In genomic region chr17:82520041-82520910, GRCh38 we compare ENCODE assay signal across 7 cellular contexts. TPM values are rescaled to one million over a fixed set of nuclear protein-coding genes. Genes with fewer than 3 reads are reported as not detected.
DNase-seq lines count a peak whose midpoint lies in the region; ATAC-seq and TF ChIP-seq lines count a peak whose summit lies in the region.

No MANE protein-coding gene starts in this region.

- peak overlapping the region; percentile 72 to 84 for H3K4me3 ChIP-seq in duodenal mucosa (ENCODE audit: low read depth in 1 of 2, low read length in 2 of 2)
- H3K4me3 ChIP-seq in mesendoderm (ENCODE audit: low read length): peak overlapping the region; percentile 70
- peak overlapping the region; percentile 81 to 84 for H3K4me3 ChIP-seq in stomach smooth muscle (ENCODE audit: low read length in 2 of 2)

- in situ Hi-C loops in GM13976 (cut with MboI; ENCODE audit: low sequenced_read_pairs, unreplicated experiment): no loop called here

- H3K36me3 ChIP-seq in duodenal mucosa (ENCODE audit: control insufficient read depth in 1 of 2, insufficient read depth in 2 of 2, low read length in 2 of 2) (no peaks in the 10 kb centered on the region), mesendoderm (ENCODE audit: control insufficient read depth, insufficient read depth, low read length) (no peaks in the 10 kb centered on the region), stomach smooth muscle (ENCODE audit: control insufficient read depth in 2 of 2, insufficient read depth in 2 of 2, low read length in 2 of 2) (no peaks in the 10 kb centered on the region)

- peak overlapping the region; percentile 93 for H3K18ac ChIP-seq in mesendoderm (ENCODE audit: low read length)

- no peak overlapping the region for H2AK5ac ChIP-seq in mesendoderm (ENCODE audit: low read length)

- H3K9me3 ChIP-seq in duodenal mucosa (ENCODE audit: control insufficient read depth in 1 of 2, low read length in 2 of 2): no peaks in the 10 kb centered on the region
- no peaks in the 10 kb centered on the region for H3K9me3 ChIP-seq in stomach smooth muscle (ENCODE audit: control insufficient read depth in 2 of 2, low read length in 2 of 2)

- ATAC-seq in HG03378 (IDR thresholded peaks at IDR 0.05; ENCODE audit: unreplicated experiment): no peak

- H3K79me1 ChIP-seq in mesendoderm (ENCODE audit: low read length): peaks cover 2% of the 10 kb centered on the region

- H2BK15ac ChIP-seq in mesendoderm (replicated peaks; ENCODE audit: low read depth): no peak overlapping the region

- no peak for TF ChIP-seq CTCF in GM13976 (IDR thresholded peaks at IDR 0.05; ENCODE audit: borderline replicate concordance, control extremely low read depth, extremely low read depth, insufficient read depth, missing control alignments)

- H4K8ac ChIP-seq in mesendoderm (ENCODE audit: low read depth, low read length): no peak overlapping the region

- peak overlapping the region; percentile 95 for H3K4me2 ChIP-seq in mesendoderm (ENCODE audit: low read length)

- peak overlapping the region; percentile 83 for H3K56ac ChIP-seq in mesendoderm (ENCODE audit: low read length)

- no peak overlapping the region for H4K5ac ChIP-seq in mesendoderm (ENCODE audit: low read length)

- H3K27ac ChIP-seq in duodenal mucosa (ENCODE audit: low read depth, low read length) (peak overlapping the region; percentile 32), mesendoderm (ENCODE audit: low read depth, low read length) (peak overlapping the region; percentile 45), stomach smooth muscle (ENCODE audit: low read length) (peak overlapping the region; percentile 53)

- no CpG with 5 or more reads among the region's 84 CpGs for WGBS in mesendoderm (ENCODE audit: extremely low coverage, insufficient coverage, low lambda C conversion rate)

- H3K9ac ChIP-seq in duodenal mucosa (ENCODE audit: low read depth in 1 of 2, low read length in 2 of 2) (peak overlapping the region; percentile 54 to 67), mesendoderm (ENCODE audit: low read length) (peak overlapping the region; percentile 78), stomach smooth muscle (ENCODE audit: low read length in 2 of 2) (peak overlapping the region; percentile 36 to 66)

- H3K4me1 ChIP-seq in duodenal mucosa (ENCODE audit: control insufficient read depth in 1 of 2, insufficient read depth in 2 of 2, low read length in 2 of 2): peaks cover 6 to 20% of the 10 kb centered on the region in 2 donors
- H3K4me1 ChIP-seq in mesendoderm (ENCODE audit: control insufficient read depth, low read depth, low read length): no peaks in the 10 kb centered on the region
- peaks cover 13% of the 10 kb centered on the region for H3K4me1 ChIP-seq in stomach smooth muscle (ENCODE audit: control insufficient read depth, insufficient read depth, low read length)

- H2BK120ac ChIP-seq in mesendoderm (ENCODE audit: low read depth, low read length): no peak overlapping the region

- DNase-seq in GM13976 (ENCODE audit: low spot score) (peak; percentile 65), HK-2 (ENCODE audit: unreplicated experiment) (peak; percentile 35), mesendoderm (no peak)
- peak; percentile 61 for DNase-seq in activated CD4-positive, CD25-positive, alpha-beta regulatory T cell treated with anti-CD3 and anti-CD28 coated beads, Interleukin-2, amount 50 U/mL, for 72 hours

- H2BK5ac ChIP-seq in mesendoderm (ENCODE audit: low read length): no peak overlapping the region

- H3K4ac ChIP-seq in mesendoderm (ENCODE audit: low read depth, low read length): peak overlapping the region; percentile 89

- H3K27me3 ChIP-seq in duodenal mucosa (ENCODE audit: control insufficient read depth in 1 of 2, insufficient read depth in 2 of 2, low read length in 2 of 2) (no peaks in the 10 kb centered on the region), mesendoderm (ENCODE audit: insufficient read depth, low read length, poor library complexity) (no peaks in the 10 kb centered on the region), stomach smooth muscle (ENCODE audit: control insufficient read depth in 1 of 2, insufficient read depth in 2 of 2, low read length in 2 of 2) (no peaks in the 10 kb centered on the region)

- no peak overlapping the region for H3K23ac ChIP-seq in mesendoderm (ENCODE audit: low read length)

- peaks cover 48% of the 10 kb centered on the region for H3K79me2 ChIP-seq in mesendoderm (ENCODE audit: control insufficient read depth, insufficient read depth, low read length)

RNA-seq across cellular contexts. Expression of gene FOXK2, which starts 0.7 kb away (rescaled TPM):
- polyA plus RNA-seq in mesendoderm (2013, experiment 1 of 2): 34.6 TPM
- 41.1 TPM for polyA plus RNA-seq in mesendoderm (2013, experiment 2 of 2)
